Comparison of ENCODE assay signal across 8 cellular contexts in genomic region chr1:10980094-10980577, GRCh38. TPM values are rescaled to one million over a fixed set of nuclear protein-coding genes. Genes with fewer than 3 reads are reported as not detected.
DNase-seq lines count a peak whose midpoint lies in the region; ATAC-seq and TF ChIP-seq lines count a peak whose summit lies in the region.

No MANE protein-coding gene starts in this region.

- peak overlapping the region; percentile 21; the same call in 1 of the 2 replicates for H3K4me3 Mint-ChIP-seq in HFFc6
- no peak overlapping the region for H3K4me3 Mint-ChIP-seq in activated CD4-positive, alpha-beta memory T cell treated with anti-CD3 and anti-CD28 coated beads for 36 hours

- no peak overlapping the region for H3K27ac Mint-ChIP-seq in HFFc6
- no peak overlapping the region for H3K27ac Mint-ChIP-seq in activated CD4-positive, alpha-beta memory T cell treated with anti-CD3 and anti-CD28 coated beads for 36 hours

- peaks cover 31% of the 10 kb centered on the region for H3K27me3 Mint-ChIP-seq in HFFc6 (ENCODE audit: insufficient read depth)
- H3K27me3 Mint-ChIP-seq in activated CD4-positive, alpha-beta memory T cell treated with anti-CD3 and anti-CD28 coated beads for 36 hours = peaks cover 27% of the 10 kb centered on the region

- H3K4me3 ChIP-seq in stomach = peak overlapping the region; percentile 22 to 38 (median 26)

- peak overlapping the region; percentile 89 for H3K27ac ChIP-seq in caudate nucleus (ENCODE audit: low read depth, low read length)
- peak overlapping the region in 4 of 5 donors; percentile 65 to 70 (median 68) for H3K27ac ChIP-seq in stomach

- peaks cover 0 to 4% (median 0%) of the 10 kb centered on the region in 3 donors for H3K27me3 ChIP-seq in stomach

- no peak for TF ChIP-seq POLR2A in stomach (IDR thresholded peaks at IDR 0.05)

- peaks cover 17 to 33% (median 24%) of the 10 kb centered on the region in 4 donors for H3K4me1 ChIP-seq in stomach

- DNase-seq in HFFc6 = peak; percentile 66
- DNase-seq in caudate nucleus (lab: John Stamatoyannopoulos, UW) = peak; percentile 28 to 93 (median 81)
- peak; percentile 74 for DNase-seq in iris pigment epithelial cell (ENCODE audit: low read depth)
- peak; percentile 88 for DNase-seq in stomach
- no peak for DNase-seq in OCI-M2 (lab: John Stamatoyannopoulos, UW; ENCODE audit: unreplicated experiment)
- DNase-seq in activated CD4-positive, alpha-beta memory T cell treated with anti-CD3 and anti-CD28 coated beads for 36 hours = no peak
- no peak for DNase-seq in activated T-cell treated with anti-CD3 and anti-CD28 coated beads, Interleukin-2, amount 50 U/mL, for 1 hour

- no peaks in the 10 kb centered on the region; the same call in 1 of the 2 replicates for H3K9me3 Mint-ChIP-seq in HFFc6
- H3K9me3 Mint-ChIP-seq in activated CD4-positive, alpha-beta memory T cell treated with anti-CD3 and anti-CD28 coated beads for 36 hours = no peaks in the 10 kb centered on the region

- no peak for ATAC-seq in GM18502 (IDR thresholded peaks at IDR 0.05; ENCODE audit: poor library complexity, unreplicated experiment)

- 8 to 19% (median 10%) methylated on average over 10 to 15 of the region's 15 CpGs for WGBS in stomach, 5 donors

- no peaks in the 10 kb centered on the region for H3K36me3 Mint-ChIP-seq in HFFc6 (ENCODE audit: low read depth)
- H3K36me3 Mint-ChIP-seq in activated CD4-positive, alpha-beta memory T cell treated with anti-CD3 and anti-CD28 coated beads for 36 hours = no peaks in the 10 kb centered on the region

- POLR2A ChIA-PET in activated CD4-positive, alpha-beta memory T cell treated with anti-CD3 and anti-CD28 coated beads for 36 hours (lab: Charles Lee) = no interaction called here

- peak; percentile 64 for TF ChIP-seq CTCF in HFFc6 (IDR thresholded peaks at IDR 0.05)
- TF ChIP-seq CTCF in stomach (IDR thresholded peaks at IDR 0.05) = peak in 3 of 7 experiments; percentile 22 to 64 (median 34)

- CTCF ChIA-PET in activated CD4-positive, alpha-beta memory T cell treated with anti-CD3 and anti-CD28 coated beads for 36 hours (lab: Charles Lee) = no interaction called here

- no peaks in the 10 kb centered on the region for H3K9me3 ChIP-seq in stomach

- peaks cover 16% of the 10 kb centered on the region for H3K4me1 Mint-ChIP-seq in HFFc6 (ENCODE audit: low read depth)
- no peaks in the 10 kb centered on the region for H3K4me1 Mint-ChIP-seq in activated CD4-positive, alpha-beta memory T cell treated with anti-CD3 and anti-CD28 coated beads for 36 hours (ENCODE audit: low read depth)

- TF ChIP-seq EP300 in stomach (IDR thresholded peaks at IDR 0.05) = no peak

- no peaks in the 10 kb centered on the region for H3K36me3 ChIP-seq in stomach

- intact Hi-C loops in stomach (cut with DNase I; ENCODE audit: low total_unique reads) = no loop called here
- intact Hi-C loops in activated CD4-positive, alpha-beta memory T cell treated with anti-CD3 and anti-CD28 coated beads for 36 hours (cut with micrococcal nuclease) = no loop called here

RNA-seq across cellular contexts. Expression of gene TARDBP, which starts 32.3 kb away (rescaled TPM):
- 100 to 1,000 TPM; 133 to 178 (median 171) TPM for total RNA-seq in HFFc6 (2021; fragmentation: NEBNext Ultra II Directional; extraction: Animal tissue kit (Norgen Biotek cat#: 25700))
- 100 to 1,000 TPM in 4 of 5 donors, 10 to 100 TPM in 1; 68.8 to 243 (median 159) TPM for total RNA-seq in stomach
- polyA plus RNA-seq in stomach = 100 to 1,000 TPM in 2 of 3 donors, 10 to 100 TPM in 1; 85.3 to 102 (median 100) TPM
- total RNA-seq in activated CD4-positive, alpha-beta memory T cell treated with anti-CD3 and anti-CD28 coated beads for 36 hours = 100 to 1,000 TPM; 175 to 177 TPM

Comparison
In these comparisons a context has a peak if more than half of its experiments do, and no peak if none do; other contexts are left out.
1. DNase-seq: peak in HFFc6 (single experiment), caudate nucleus (61 of 61), iris pigment epithelial cell (single experiment) and stomach (single experiment); none in OCI-M2 (single experiment), activated CD4-positive, alpha-beta memory T cell treated with anti-CD3 and anti-CD28 coated beads for 36 hours (single experiment) and activated T-cell treated with anti-CD3 and anti-CD28 coated beads, Interleukin-2, amount 50 U/mL, for 1 hour (single experiment).